Comparison of ENCODE assay signal across 9 cellular contexts in genomic region chr2:84807063-84807485, GRCh38.
A peak's percentile ranks its signal among the peaks of the same experiment; 100 is the strongest.
DNase-seq lines count a peak whose midpoint lies in the region; ATAC-seq, FAIRE-seq and TF ChIP-seq lines count a peak whose summit lies in the region.
"Had no signal": no experiment of that assay in that cellular context is flagged by ENCODE, and none has a peak within 500 bp of the region (broad histone marks: within the 10 kb centered on the region; RNA-seq: fewer than 3 reads in every experiment).

No MANE protein-coding gene starts in this region.

- intact Hi-C loops in K562 (cut with micrococcal nuclease) = no loop called here
- intact Hi-C loops in mucosa of descending colon (cut with DNase I, micrococcal nuclease) = no loop called here

- no peak overlapping the region for H3K4me3 Mint-ChIP-seq in neural progenitor cell

- H3K79me2 ChIP-seq in K562 (ENCODE audit: control insufficient read depth, insufficient read depth, low read length) (no peaks in the 10 kb centered on the region), neural progenitor cell (ENCODE audit: low read depth) (no peaks in the 10 kb centered on the region)

- peaks cover 8% of the 10 kb centered on the region for H3K27me3 Mint-ChIP-seq in neural progenitor cell (ENCODE audit: insufficient read depth, low read depth)

- ATAC-seq in K562 (peak; percentile 48), mucosa of descending colon (peak; percentile 34), GM18520 (IDR thresholded peaks at IDR 0.05; ENCODE audit: unreplicated experiment) (no peak), GM21786 (IDR thresholded peaks at IDR 0.05; ENCODE audit: unreplicated experiment) (no peak)

- H3K4me1 ChIP-seq in K562 (replicated peaks in 1 of 2; ENCODE audit: control insufficient read depth in 2 of 2, insufficient read depth in 2 of 2, low read length in 2 of 2) (peaks cover 0 to 7% of the 10 kb centered on the region in 2 experiments; a peak in 2 of 5 replicates), mucosa of descending colon (ENCODE audit: low read depth) (no peaks in the 10 kb centered on the region), neural progenitor cell (no peaks in the 10 kb centered on the region)

- no peak overlapping the region for H3K9ac ChIP-seq in K562 (ENCODE audit: insufficient read depth in 1 of 2, low read depth in 2 of 2, low read length in 2 of 2)
- H3K9ac ChIP-seq in neural progenitor cell = no peak overlapping the region

- POLR2A ChIA-PET in K562 (lab: Yijun Ruan, JAX) = no interaction called here

- H3K4me1 Mint-ChIP-seq in neural progenitor cell = peaks cover 3% of the 10 kb centered on the region

- BruUV-seq in K562 (replicated peaks; lab: Mats Ljungman, UMichigan) = no TSS peak

- TF ChIP-seq CTCF in K562 (IDR thresholded peaks at IDR 0.05 in 2 of 3, conservative IDR thresholded peaks at IDR 0.05 in 1 of 3; ENCODE audit: insufficient read depth in 2 of 3, low read depth in 1 of 3, low read length in 3 of 3) = no peak
- no peak for TF ChIP-seq CTCF in mucosa of descending colon (IDR thresholded peaks at IDR 0.05)
- TF ChIP-seq CTCF in neural progenitor cell (IDR thresholded peaks at IDR 0.05) = no peak
- no peak for TF ChIP-seq CTCF in GM13977 (IDR thresholded peaks at IDR 0.05; ENCODE audit: extremely low read depth, insufficient read depth, missing control alignments)

- TF ChIP-seq RAD21 in Ishikawa (IDR thresholded peaks at IDR 0.05; ENCODE audit: low read depth) = no peak
- TF ChIP-seq RAD21 in K562 (CRISPR knock-in tag; conservative IDR thresholded peaks at IDR 0.05 in 1 of 2, IDR thresholded peaks at IDR 0.05 in 1 of 2) = no peak

- no peaks in the 10 kb centered on the region for H3K9me3 ChIP-seq in K562 (replicated peaks; ENCODE audit: control insufficient read depth, insufficient read depth, low read depth, low read length)
- H3K9me3 ChIP-seq in mucosa of descending colon = peaks cover 6% of the 10 kb centered on the region
- no peaks in the 10 kb centered on the region for H3K9me3 ChIP-seq in neural progenitor cell (ENCODE audit: low read depth)

- H3K27me3 ChIP-seq in K562 (ENCODE audit: control insufficient read depth in 2 of 2, insufficient read depth in 2 of 2, low read length in 2 of 2) (no peaks in the 10 kb centered on the region; a peak in 1 of 5 replicates), neural progenitor cell (no peaks in the 10 kb centered on the region)

- no peaks in the 10 kb centered on the region for H3K36me3 Mint-ChIP-seq in neural progenitor cell

- no peak overlapping the region for H3K27ac ChIP-seq in K562 (ENCODE audit: extremely low read depth, low read depth, low read length)
- H3K27ac ChIP-seq in neural progenitor cell = no peak overlapping the region

- H3K36me3 ChIP-seq in K562 (ENCODE audit: control insufficient read depth, insufficient read depth, low read length) (no peaks in the 10 kb centered on the region), mucosa of descending colon (ENCODE audit: low read depth) (no peaks in the 10 kb centered on the region), neural progenitor cell (no peaks in the 10 kb centered on the region)

- TF ChIP-seq EP300 in Ishikawa (IDR thresholded peaks at IDR 0.05; ENCODE audit: borderline replicate concordance) (no peak), K562 (IDR thresholded peaks at IDR 0.05; ENCODE audit: low read length) (no peak)

- H2AFZ ChIP-seq in K562 (ENCODE audit: low read depth, low read length) (0 out of 2 replicates have a peak overlapping the region, but pooled peaks have one; percentile 19), neural progenitor cell (replicated peaks) (no peak overlapping the region)

- no peaks in the 10 kb centered on the region for H4K20me1 ChIP-seq in K562 (replicated peaks; ENCODE audit: control insufficient read depth, insufficient read depth, low read length)
- H4K20me1 ChIP-seq in neural progenitor cell (ENCODE audit: low read depth) = no peaks in the 10 kb centered on the region

- no peak for TF ChIP-seq POLR2A in K562 (conservative IDR thresholded peaks at IDR 0.05)

- DNase-seq in AG20443 (ENCODE audit: low spot score) (peak; percentile 90), K562 (ENCODE audit: extremely low read depth in 1 of 4, low spot score in 3 of 4) (peak in 2 of 4 experiments; percentile 6 to 14), mucosa of descending colon (no peak), neural progenitor cell (ENCODE audit: low spot score) (no peak), GM13977 (ENCODE audit: low spot score) (no peak)

- H3K9me3 Mint-ChIP-seq in neural progenitor cell = peaks cover 2% of the 10 kb centered on the region

- in situ Hi-C loops in K562 (cut with MboI) (no loop called here), GM13977 (cut with MboI; ENCODE audit: low pct_unique_long_range_greater_than_20kb, low sequenced_read_pairs, unreplicated experiment) (no loop called here)

- CTCF ChIA-PET in K562 (lab: Yijun Ruan, JAX; ENCODE audit: low intra/inter-chr PET ratio) = no interaction called here

- H3K27ac Mint-ChIP-seq in neural progenitor cell = no peak overlapping the region

- H3K4me2 ChIP-seq in K562 (ENCODE audit: insufficient read depth, low read length) (no peak overlapping the region; the same call in 1 of the 2 replicates), neural progenitor cell (no peak overlapping the region)

- H3F3A ChIP-seq in neural progenitor cell (ENCODE audit: low read depth) = no peaks in the 10 kb centered on the region

- FAIRE-seq in K562 (lab: Jason Lieb, UNC) = peak; percentile 35
- FAIRE-seq: G401.6 had no signal

- no peaks in the 10 kb centered on the region for H3K9me1 ChIP-seq in K562 (ENCODE audit: control insufficient read depth, insufficient read depth, low read length)

- H3K4me3 ChIP-seq in K562 (no peak overlapping the region), mucosa of descending colon (no peak overlapping the region), neural progenitor cell (no peak overlapping the region)

- WGBS in K562 (ENCODE audit: insufficient coverage, low coverage, missing lambda C conversion rate) = 0% methylated on average over 4 of the region's 4 CpGs

TF ChIP-seq in Ishikawa, 13 proteins besides CTCF, POLR2A, EP300 and RAD21:
- TF ChIP-seq, protein P1, sequence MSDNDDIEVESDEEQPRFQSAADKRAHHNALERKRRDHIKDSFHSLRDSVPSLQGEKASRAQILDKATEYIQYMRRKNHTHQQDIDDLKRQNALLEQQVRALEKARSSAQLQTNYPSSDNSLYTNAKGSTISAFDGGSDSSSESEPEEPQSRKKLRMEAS (IDR thresholded peaks at IDR 0.05) = no peak
- TF ChIP-seq NFIC (IDR thresholded peaks at IDR 0.05) = peak; percentile 72
- TF ChIP-seq TEAD4 (IDR thresholded peaks at IDR 0.05) = peak; percentile 29; the same call in 1 of the 2 replicates
- no peak for TF ChIP-seq TCF12 (IDR thresholded peaks at IDR 0.05; ENCODE audit: low read depth)
- no peak for TF ChIP-seq TAF1 (IDR thresholded peaks at IDR 0.05; ENCODE audit: low read depth)

TF ChIP-seq in K562, 482 proteins besides CTCF, POLR2A, EP300 and RAD21 (continues in another document):
- TF ChIP-seq ARID1B (IDR thresholded peaks at IDR 0.05) (peak; percentile 42; the same call in 1 of the 2 replicates), ESRRA (IDR thresholded peaks at IDR 0.05; ENCODE audit: borderline replicate concordance, low read depth) (peak; percentile 59; the same call in 1 of the 2 replicates), VEZF1 (CRISPR knock-in tag; IDR thresholded peaks at IDR 0.05) (no peak), NFIC (IDR thresholded peaks at IDR 0.05) (peak; percentile 39; the same call in 1 of the 2 replicates), CBFA2T3 (IDR thresholded peaks at IDR 0.05) (peak; percentile 36), TEAD1 (CRISPR knock-in tag; IDR thresholded peaks at IDR 0.05) (peak in 1 of 2 experiments; percentile 79; a peak in 1 of 4 replicates), MLLT1 (IDR thresholded peaks at IDR 0.05) (peak in 1 of 2 experiments; percentile 32; a peak in 1 of 4 replicates), BCL6 (CRISPR knock-in tag; IDR thresholded peaks at IDR 0.05) (no peak), CREM (IDR thresholded peaks at IDR 0.05; ENCODE audit: low read depth) (peak; percentile 24; the same call in 1 of the 2 replicates)
- TF ChIP-seq, protein P2, sequence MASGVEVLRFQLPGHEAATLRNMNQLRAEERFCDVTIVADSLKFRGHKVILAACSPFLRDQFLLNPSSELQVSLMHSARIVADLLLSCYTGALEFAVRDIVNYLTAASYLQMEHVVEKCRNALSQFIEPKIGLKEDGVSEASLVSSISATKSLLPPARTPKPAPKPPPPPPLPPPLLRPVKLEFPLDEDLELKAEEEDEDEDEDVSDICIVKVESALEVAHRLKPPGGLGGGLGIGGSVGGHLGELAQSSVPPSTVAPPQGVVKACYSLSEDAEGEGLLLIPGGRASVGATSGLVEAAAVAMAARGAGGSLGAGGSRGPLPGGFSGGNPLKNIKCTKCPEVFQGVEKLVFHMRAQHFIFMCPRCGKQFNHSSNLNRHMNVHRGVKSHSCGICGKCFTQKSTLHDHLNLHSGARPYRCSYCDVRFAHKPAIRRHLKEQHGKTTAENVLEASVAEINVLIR (CRISPR knock-in tag; IDR thresholded peaks at IDR 0.05) = 0 out of 2 replicates have a peak, but pooled peaks have one; percentile 32

Comparison
In these comparisons a context has a peak if more than half of its experiments do, and no peak if none do; other contexts are left out.
1. ATAC-seq: peak in K562 (single experiment) and mucosa of descending colon (single experiment); none in GM18520 (single experiment) and GM21786 (single experiment).